ENCODE assay signal across 8 cellular contexts in the genomic region with DNA sequence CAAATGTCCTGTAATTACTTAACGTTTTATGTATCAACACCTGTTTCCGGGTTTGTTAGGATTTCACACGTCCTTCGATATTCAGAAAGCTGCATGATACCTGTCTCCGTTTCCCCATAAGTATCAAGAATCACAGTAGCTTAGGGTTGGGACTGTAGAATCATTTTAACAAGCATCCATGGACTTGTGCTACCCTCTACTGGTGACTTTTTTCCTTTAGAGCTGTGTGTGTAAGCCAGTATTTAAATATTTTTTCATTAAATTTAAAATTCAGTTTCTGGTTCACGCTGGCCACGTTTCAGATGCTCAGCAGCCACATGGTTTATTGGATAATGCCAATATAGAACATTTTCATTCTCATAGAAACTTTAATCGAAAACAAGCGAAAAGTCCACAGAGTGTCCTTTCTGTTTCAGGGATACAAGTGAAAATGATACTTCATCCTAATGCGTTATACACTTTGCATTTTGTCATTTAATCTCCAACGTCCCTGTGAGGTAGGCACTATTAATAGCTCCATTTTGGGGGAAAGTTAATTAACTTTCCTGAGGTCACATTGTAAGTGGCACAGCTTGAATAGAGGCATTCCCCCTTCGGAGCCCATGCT.
DNase-seq lines count a peak whose midpoint lies in the region; ATAC-seq and TF ChIP-seq lines count a peak whose summit lies in the region.

No MANE protein-coding gene starts in this region.

- no peak overlapping the region for H3K27ac Mint-ChIP-seq in chondrocyte (ENCODE audit: unreplicated experiment)

- no peak overlapping the region for H3K4me3 Mint-ChIP-seq in chondrocyte (ENCODE audit: unreplicated experiment)

- TF ChIP-seq CTCF in LNCaP clone FGC (IDR thresholded peaks at IDR 0.05; ENCODE audit: control insufficient read depth, extremely low read depth, insufficient read depth), result peak; percentile 50
- peak; percentile 89 for TF ChIP-seq CTCF in chondrocyte (IDR thresholded peaks at IDR 0.05)
- peak; percentile 56 to 81 (median 66) for TF ChIP-seq CTCF in transverse colon (IDR thresholded peaks at IDR 0.05)

- ATAC-seq in left lobe of liver, result peak; percentile 92

- H3K4me3 ChIP-seq in LNCaP clone FGC (ENCODE audit: low read depth, low read length) (no peak overlapping the region), transverse colon (no peak overlapping the region)

- no peak for TF ChIP-seq POLR2A in transverse colon (IDR thresholded peaks at IDR 0.05)

- no peak overlapping the region for H3K27ac ChIP-seq in transverse colon

- no peak for TF ChIP-seq EP300 in transverse colon (IDR thresholded peaks at IDR 0.05; ENCODE audit: low read depth)

- H3K36me3 ChIP-seq in transverse colon, result no peaks in the 10 kb centered on the region

- intact Hi-C loops in transverse colon (cut with DNase I; ENCODE audit: low total_unique reads), result no loop called here

- H3K36me3 Mint-ChIP-seq in chondrocyte (ENCODE audit: low read depth), result no peaks in the 10 kb centered on the region

- no peaks in the 10 kb centered on the region for H3K9me3 Mint-ChIP-seq in chondrocyte (ENCODE audit: low read depth)

- in situ Hi-C loops in transverse colon (cut with MboI; ENCODE audit: low pct_ligation_motif_present in 1 of 4, low pct_unique_long_range_greater_than_20kb in 1 of 4, low sequenced_read_pairs in 3 of 4), result loop anchor here (5.0 to 25.0 kb wide), 5 partner anchors 297 to 439 kb away; no protein-coding TSS in a partner anchor

- 37 to 38% methylated on average over 9 to 12 of the region's 12 CpGs for WGBS in transverse colon (ENCODE audit: low coverage in 1 of 2), 2 donors

- H3K27me3 Mint-ChIP-seq in chondrocyte (ENCODE audit: low read depth), result no peaks in the 10 kb centered on the region

- no peaks in the 10 kb centered on the region for H3K9me3 ChIP-seq in transverse colon

- DNase-seq in A172 (ENCODE audit: low spot score) (peak; percentile 60), DMS79 treated with DMSO at 0.1 percent for 48 hours (lab: John Stamatoyannopoulos, UW) (peak; percentile 52), LNCaP clone FGC (ENCODE audit: low read depth) (peak; percentile 56), OCI-M1 (lab: John Stamatoyannopoulos, UW) (peak; percentile 87), chondrocyte (ENCODE audit: low spot score) (no peak), left lobe of liver (ENCODE audit: low spot score) (no peak), transverse colon (peak; percentile 9), HK-2 (ENCODE audit: unreplicated experiment) (no peak)

- H3K27me3 ChIP-seq in transverse colon, result no peaks in the 10 kb centered on the region

- H3K4me1 Mint-ChIP-seq in chondrocyte (ENCODE audit: low read depth), result no peaks in the 10 kb centered on the region

- H3K4me1 ChIP-seq in transverse colon, result no peaks in the 10 kb centered on the region

Comparison
In these comparisons a context has a peak if more than half of its experiments do, and no peak if none do; other contexts are left out.
1. DNase-seq: peak in A172 (single experiment), DMS79 treated with DMSO at 0.1 percent for 48 hours (single experiment), LNCaP clone FGC (single experiment), OCI-M1 (single experiment) and transverse colon (single experiment); none in chondrocyte (single experiment), left lobe of liver (single experiment) and HK-2 (single experiment).
2. Peak in every context shown above with its lines, with median percentiles within 50 percentile points of each other: CTCF ChIP-seq.